Comparison of ENCODE assay signal across 25 cellular contexts in genomic region chr3:67737158-67737557, GRCh38.
"Had no signal": no experiment of that assay in that cellular context is flagged by ENCODE, and none has a peak within 500 bp of the region (broad histone marks: within the 10 kb centered on the region; RNA-seq: fewer than 3 reads in every experiment).

No MANE protein-coding gene starts in this region.

- H3K4me3 ChIP-seq: gastroesophageal sphincter, hepatocyte, right atrium auricular region, smooth muscle cell, uterus had no signal

- H3K36me3 ChIP-seq: brain microvascular endothelial cell, gastroesophageal sphincter, right atrium auricular region, uterus had no signal

- H3K36me3 Mint-ChIP-seq: naive B cell had no signal

- H3K9me3 Mint-ChIP-seq: type B pancreatic cell had no signal

- DNase-seq: activated CD4-positive, alpha-beta T cell treated with anti-CD3 and anti-CD28 coated beads, Interleukin-2, amount 50 U/mL, for 1 hour; activated gamma-delta T cell treated with Interleukin-2 at 50 U/mL for 16 hours; activated T-cell treated with anti-CD3 and anti-CD28 coated beads for 4 hours; amniotic stem cell; brain microvascular endothelial cell; cortex of kidney; islet precursor cell; mammary epithelial cell; naive B cell; stimulated activated CD4-positive, alpha-beta T cell treated with anti-CD3 and anti-CD28 coated beads, Interleukin-1b, Interleukin-23, amount 100 ng/mL, for 48 hours; stimulated activated CD4-positive, alpha-beta T cell treated with anti-CD3 and anti-CD28 coated beads, Interleukin-4, amount 100 ng/mL, for 4 hours; stimulated activated CD8-positive, alpha-beta memory T cell treated with anti-CD3 and anti-CD28 coated beads, Interleukin-4, amount 100 ng/mL, for 48 hours; stimulated activated naive CD8-positive, alpha-beta T cell treated with anti-CD3 and anti-CD28 coated beads, Interleukin-15, amount 100 ng/mL, for 72 hours; substantia nigra; T-helper 9 cell; uterus had no signal

- ATAC-seq: activated T-helper 17 cell treated with anti-CD3 and anti-CD28 coated beads, Interleukin-2, amount 50 U/mL, for 72 hours; gastroesophageal sphincter; stimulated activated memory B cell treated with anti-CD40 and anti-IgM and Interleukin-4, amounts not matched to agents 10 μg/mL and 1 μg/mL and 100 μg/mL, for 72 hours; stimulated activated naive CD8-positive, alpha-beta T cell treated with anti-CD3 and anti-CD28 coated beads, Interleukin-15, amount 100 ng/mL, for 72 hours had no signal

- H3K27ac ChIP-seq: brain microvascular endothelial cell, gastroesophageal sphincter, hepatocyte, right atrium auricular region, uterus, VCaP had no signal

- H3K27me3 Mint-ChIP-seq: activated T-helper 17 cell treated with anti-CD3 and anti-CD28 coated beads, Interleukin-2, amount 50 U/mL, for 72 hours; stimulated activated memory B cell treated with anti-CD40 and anti-IgM and Interleukin-4, amounts not matched to agents 10 μg/mL and 1 μg/mL and 100 μg/mL, for 72 hours; stimulated activated naive CD8-positive, alpha-beta T cell treated with anti-CD3 and anti-CD28 coated beads, Interleukin-15, amount 100 ng/mL, for 72 hours; type B pancreatic cell had no signal

- H3K9me3 ChIP-seq: uterus had no signal

- H3K27ac Mint-ChIP-seq: mesothelial cell of epicardium; stimulated activated memory B cell treated with anti-CD40 and anti-IgM and Interleukin-4, amounts not matched to agents 10 μg/mL and 1 μg/mL and 100 μg/mL, for 72 hours; stimulated activated naive CD8-positive, alpha-beta T cell treated with anti-CD3 and anti-CD28 coated beads, Interleukin-15, amount 100 ng/mL, for 72 hours; type B pancreatic cell had no signal

- H3K27me3 ChIP-seq: brain microvascular endothelial cell, gastroesophageal sphincter, hepatocyte, right atrium auricular region, uterus had no signal

- H3K4me1 ChIP-seq: gastroesophageal sphincter, right atrium auricular region, uterus had no signal

- H3K4me3 Mint-ChIP-seq: mesothelial cell of epicardium; naive B cell; stimulated activated memory B cell treated with anti-CD40 and anti-IgM and Interleukin-4, amounts not matched to agents 10 μg/mL and 1 μg/mL and 100 μg/mL, for 72 hours; stimulated activated naive CD8-positive, alpha-beta T cell treated with anti-CD3 and anti-CD28 coated beads, Interleukin-15, amount 100 ng/mL, for 72 hours; type B pancreatic cell had no signal

- H3K4me1 Mint-ChIP-seq: naive B cell; stimulated activated memory B cell treated with anti-CD40 and anti-IgM and Interleukin-4, amounts not matched to agents 10 μg/mL and 1 μg/mL and 100 μg/mL, for 72 hours had no signal
